Comparison of ENCODE assay signal across 29 cellular contexts in the genomic region with DNA sequence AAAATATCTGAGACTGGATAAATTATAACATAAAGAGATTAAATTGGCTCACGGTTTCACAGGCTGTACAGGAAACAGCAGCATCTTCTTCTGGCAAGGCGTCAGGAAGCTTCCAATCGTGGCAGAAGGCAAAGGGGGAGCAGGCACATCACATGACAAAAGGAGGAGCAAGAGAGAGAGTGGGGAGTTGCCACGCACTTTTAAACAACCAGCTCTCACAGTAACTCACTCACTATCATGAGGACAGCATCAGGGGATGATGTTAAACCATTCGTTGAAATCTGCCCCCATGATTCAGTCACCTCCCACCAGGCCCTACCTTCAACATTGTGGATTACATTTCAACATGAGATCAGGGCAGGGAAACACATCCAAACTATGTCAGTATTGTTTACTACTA.
"Had no signal": no experiment of that assay in that cellular context is flagged by ENCODE, and none has a peak within 500 bp of the region (broad histone marks: within the 10 kb centered on the region; RNA-seq: fewer than 3 reads in every experiment).

No MANE protein-coding gene starts in this region.

- H3K4me1 ChIP-seq: adrenal gland, body of pancreas, esophagus squamous epithelium had no signal

- H3K36me3 ChIP-seq: adrenal gland, esophagus squamous epithelium, heart left ventricle had no signal

- H3K27me3 Mint-ChIP-seq: activated CD4-positive, alpha-beta memory T cell treated with anti-CD3 and anti-CD28 coated beads for 36 hours; activated CD4-positive, alpha-beta T cell treated with anti-CD3 and anti-CD28 coated beads for 36 hours; activated CD4-positive, alpha-beta T cell treated with anti-CD3 and anti-CD28 coated beads, Interleukin-2, amount 10 ng/mL, durations not matched to agents 24 days and 14 days; activated CD8-positive, alpha-beta memory T cell treated with anti-CD3 and anti-CD28 coated beads, Interleukin-2, amount 10 ng/mL, durations not matched to agents 7 days and 5 days; activated naive CD4-positive, alpha-beta T cell treated with anti-CD3 and anti-CD28 coated beads, Interleukin-2, amount 50 U/mL, for 24 hours; activated naive CD8-positive, alpha-beta T cell treated with anti-CD3 and anti-CD28 coated beads for 36 hours; activated naive CD8-positive, alpha-beta T cell treated with anti-CD3 and anti-CD28 coated beads, Interleukin-2, amount 50 U/mL, for 24 hours had no signal

- H3K36me3 Mint-ChIP-seq: activated CD4-positive, alpha-beta memory T cell treated with anti-CD3 and anti-CD28 coated beads for 36 hours; activated CD8-positive, alpha-beta memory T cell treated with anti-CD3 and anti-CD28 coated beads, Interleukin-2, amount 10 ng/mL, durations not matched to agents 7 days and 5 days; activated naive CD4-positive, alpha-beta T cell treated with anti-CD3 and anti-CD28 coated beads, Interleukin-2, amount 50 U/mL, for 24 hours; activated naive CD8-positive, alpha-beta T cell treated with anti-CD3 and anti-CD28 coated beads for 36 hours had no signal

- H3K4me1 Mint-ChIP-seq: activated CD4-positive, alpha-beta T cell treated with anti-CD3 and anti-CD28 coated beads for 36 hours; activated CD4-positive, alpha-beta T cell treated with anti-CD3 and anti-CD28 coated beads, Interleukin-2, amount 10 ng/mL, durations not matched to agents 24 days and 14 days; activated CD8-positive, alpha-beta memory T cell treated with anti-CD3 and anti-CD28 coated beads, Interleukin-2, amount 10 ng/mL, durations not matched to agents 7 days and 5 days; activated naive CD4-positive, alpha-beta T cell treated with anti-CD3 and anti-CD28 coated beads, Interleukin-2, amount 50 U/mL, for 24 hours; activated naive CD8-positive, alpha-beta T cell treated with anti-CD3 and anti-CD28 coated beads for 36 hours; activated naive CD8-positive, alpha-beta T cell treated with anti-CD3 and anti-CD28 coated beads, Interleukin-2, amount 50 U/mL, for 24 hours had no signal

- H3K27ac ChIP-seq: adrenal gland, body of pancreas, epithelial cell of prostate, esophagus squamous epithelium, heart left ventricle had no signal

- H3K27ac Mint-ChIP-seq: activated CD4-positive, alpha-beta memory T cell treated with anti-CD3 and anti-CD28 coated beads for 36 hours; activated CD4-positive, alpha-beta T cell treated with anti-CD3 and anti-CD28 coated beads for 36 hours; activated CD4-positive, alpha-beta T cell treated with anti-CD3 and anti-CD28 coated beads, Interleukin-2, amount 10 ng/mL, durations not matched to agents 24 days and 14 days; activated CD8-positive, alpha-beta memory T cell treated with anti-CD3 and anti-CD28 coated beads, Interleukin-2, amount 10 ng/mL, durations not matched to agents 7 days and 5 days; activated CD8-positive, alpha-beta T cell treated with anti-CD3 and anti-CD28 coated beads, Interleukin-2, amount 10 ng/mL, durations not matched to agents 7 days and 5 days; activated naive CD4-positive, alpha-beta T cell treated with anti-CD3 and anti-CD28 coated beads for 36 hours; activated naive CD4-positive, alpha-beta T cell treated with anti-CD3 and anti-CD28 coated beads, Interleukin-2, amount 50 U/mL, for 24 hours; activated naive CD8-positive, alpha-beta T cell treated with anti-CD3 and anti-CD28 coated beads for 36 hours; activated naive CD8-positive, alpha-beta T cell treated with anti-CD3 and anti-CD28 coated beads, Interleukin-2, amount 50 U/mL, for 24 hours; activated T-helper 1 cell treated with anti-CD3 and anti-CD28 coated beads, Interleukin-12 subunit alpha, Interleukin-12 subunit beta, Interleukin-2, Interleukin-4 antibody, amounts not matched to agents 30 ng/mL and 10 ng/mL and 1 ng/mL, durations not matched to agents 14 hours and 24 hours and 36 hours; activated T-helper 2 cell treated with anti-CD3 and anti-CD28 coated beads, Interferon-gamma antibody, Interleukin-2, Interleukin-4, amounts not matched to agents 10 μg/mL and 5 μg/mL and 100 μg/mL, durations not matched to agents 14 hours and 24 hours and 36 hours had no signal

- DNase-seq: activated CD4-positive, alpha-beta memory T cell treated with anti-CD3 and anti-CD28 coated beads for 36 hours; activated CD4-positive, alpha-beta T cell treated with anti-CD3 and anti-CD28 coated beads for 36 hours; activated CD4-positive, alpha-beta T cell treated with anti-CD3 and anti-CD28 coated beads, Interleukin-2, amount 10 ng/mL, durations not matched to agents 24 days and 14 days; activated CD4-positive, CD25-positive, alpha-beta regulatory T cell; activated CD4-positive, CD25-positive, alpha-beta regulatory T cell treated with anti-CD3 and anti-CD28 coated beads, Interleukin-2, amount 50 U/mL, for 72 hours; activated CD8-positive, alpha-beta memory T cell treated with anti-CD3 and anti-CD28 coated beads, Interleukin-2, amount 10 ng/mL, durations not matched to agents 7 days and 5 days; activated CD8-positive, alpha-beta memory T cell treated with anti-CD3 and anti-CD28 coated beads, Interleukin-2, amount 50 U/mL, for 4 hours; activated CD8-positive, alpha-beta T cell treated with anti-CD3 and anti-CD28 coated beads, Interleukin-2, amount 10 ng/mL, durations not matched to agents 7 days and 5 days; activated effector memory CD4-positive, alpha-beta T cell treated with anti-CD3 and anti-CD28 coated beads, Interleukin-2, amount 50 U/mL, for 16 hours; activated naive CD4-positive, alpha-beta T cell treated with anti-CD3 and anti-CD28 coated beads for 36 hours; activated naive CD8-positive, alpha-beta T cell treated with anti-CD3 and anti-CD28 coated beads for 36 hours; activated naive CD8-positive, alpha-beta T cell treated with anti-CD3 and anti-CD28 coated beads, Interleukin-2, amount 50 U/mL, for 24 hours; activated T-cell treated with anti-CD3 and anti-CD28 coated beads, Interleukin-2, amount 50 U/mL, for 1 hour; activated T-cell treated with anti-CD3 and anti-CD28 coated beads, Interleukin-2, amount 50 U/mL, for 48 hours; adrenal gland; amygdala; aorta; body of pancreas; caudate nucleus; cortex of kidney; effector CD8-positive, alpha-beta T cell; esophagus squamous epithelium; foreskin melanocyte; heart left ventricle; T-helper 2 cell had no signal

- H3K4me3 Mint-ChIP-seq: activated CD4-positive, alpha-beta memory T cell treated with anti-CD3 and anti-CD28 coated beads for 36 hours; activated CD4-positive, alpha-beta T cell treated with anti-CD3 and anti-CD28 coated beads for 36 hours; activated CD4-positive, alpha-beta T cell treated with anti-CD3 and anti-CD28 coated beads, Interleukin-2, amount 10 ng/mL, durations not matched to agents 24 days and 14 days; activated CD8-positive, alpha-beta memory T cell treated with anti-CD3 and anti-CD28 coated beads, Interleukin-2, amount 10 ng/mL, durations not matched to agents 7 days and 5 days; activated CD8-positive, alpha-beta T cell treated with anti-CD3 and anti-CD28 coated beads, Interleukin-2, amount 10 ng/mL, durations not matched to agents 7 days and 5 days; activated naive CD4-positive, alpha-beta T cell treated with anti-CD3 and anti-CD28 coated beads for 36 hours; activated naive CD4-positive, alpha-beta T cell treated with anti-CD3 and anti-CD28 coated beads, Interleukin-2, amount 50 U/mL, for 24 hours; activated naive CD8-positive, alpha-beta T cell treated with anti-CD3 and anti-CD28 coated beads for 36 hours; activated naive CD8-positive, alpha-beta T cell treated with anti-CD3 and anti-CD28 coated beads, Interleukin-2, amount 50 U/mL, for 24 hours; activated T-helper 1 cell treated with anti-CD3 and anti-CD28 coated beads, Interleukin-12 subunit alpha, Interleukin-12 subunit beta, Interleukin-2, Interleukin-4 antibody, amounts not matched to agents 30 ng/mL and 10 ng/mL and 1 ng/mL, durations not matched to agents 14 hours and 24 hours and 36 hours had no signal

- ATAC-seq: activated CD4-positive, alpha-beta T cell treated with anti-CD3 and anti-CD28 coated beads for 36 hours; activated CD8-positive, alpha-beta memory T cell treated with anti-CD3 and anti-CD28 coated beads, Interleukin-2, amount 10 ng/mL, durations not matched to agents 7 days and 5 days; activated CD8-positive, alpha-beta T cell treated with anti-CD3 and anti-CD28 coated beads, Interleukin-2, amount 10 ng/mL, durations not matched to agents 7 days and 5 days; activated naive CD8-positive, alpha-beta T cell treated with anti-CD3 and anti-CD28 coated beads, Interleukin-2, amount 50 U/mL, for 24 hours; body of pancreas; heart left ventricle had no signal

- H3K9me3 ChIP-seq: adrenal gland, body of pancreas, esophagus squamous epithelium had no signal

- H3K9me3 Mint-ChIP-seq: activated CD4-positive, alpha-beta memory T cell treated with anti-CD3 and anti-CD28 coated beads for 36 hours; activated CD4-positive, alpha-beta T cell treated with anti-CD3 and anti-CD28 coated beads, Interleukin-2, amount 10 ng/mL, durations not matched to agents 24 days and 14 days; activated naive CD8-positive, alpha-beta T cell treated with anti-CD3 and anti-CD28 coated beads for 36 hours; activated naive CD8-positive, alpha-beta T cell treated with anti-CD3 and anti-CD28 coated beads, Interleukin-2, amount 50 U/mL, for 24 hours; activated T-helper 1 cell treated with anti-CD3 and anti-CD28 coated beads, Interleukin-12 subunit alpha, Interleukin-12 subunit beta, Interleukin-2, Interleukin-4 antibody, amounts not matched to agents 30 ng/mL and 10 ng/mL and 1 ng/mL, durations not matched to agents 14 hours and 24 hours and 36 hours; activated T-helper 2 cell treated with anti-CD3 and anti-CD28 coated beads, Interferon-gamma antibody, Interleukin-2, Interleukin-4, amounts not matched to agents 10 μg/mL and 5 μg/mL and 100 μg/mL, durations not matched to agents 14 hours and 24 hours and 36 hours had no signal

- H3K27me3 ChIP-seq: adrenal gland, body of pancreas, esophagus squamous epithelium, heart left ventricle had no signal

- H3K4me3 ChIP-seq: adrenal gland, body of pancreas, esophagus squamous epithelium, heart left ventricle had no signal
